ENCODE assay signal across 10 cellular contexts in the genomic region with DNA sequence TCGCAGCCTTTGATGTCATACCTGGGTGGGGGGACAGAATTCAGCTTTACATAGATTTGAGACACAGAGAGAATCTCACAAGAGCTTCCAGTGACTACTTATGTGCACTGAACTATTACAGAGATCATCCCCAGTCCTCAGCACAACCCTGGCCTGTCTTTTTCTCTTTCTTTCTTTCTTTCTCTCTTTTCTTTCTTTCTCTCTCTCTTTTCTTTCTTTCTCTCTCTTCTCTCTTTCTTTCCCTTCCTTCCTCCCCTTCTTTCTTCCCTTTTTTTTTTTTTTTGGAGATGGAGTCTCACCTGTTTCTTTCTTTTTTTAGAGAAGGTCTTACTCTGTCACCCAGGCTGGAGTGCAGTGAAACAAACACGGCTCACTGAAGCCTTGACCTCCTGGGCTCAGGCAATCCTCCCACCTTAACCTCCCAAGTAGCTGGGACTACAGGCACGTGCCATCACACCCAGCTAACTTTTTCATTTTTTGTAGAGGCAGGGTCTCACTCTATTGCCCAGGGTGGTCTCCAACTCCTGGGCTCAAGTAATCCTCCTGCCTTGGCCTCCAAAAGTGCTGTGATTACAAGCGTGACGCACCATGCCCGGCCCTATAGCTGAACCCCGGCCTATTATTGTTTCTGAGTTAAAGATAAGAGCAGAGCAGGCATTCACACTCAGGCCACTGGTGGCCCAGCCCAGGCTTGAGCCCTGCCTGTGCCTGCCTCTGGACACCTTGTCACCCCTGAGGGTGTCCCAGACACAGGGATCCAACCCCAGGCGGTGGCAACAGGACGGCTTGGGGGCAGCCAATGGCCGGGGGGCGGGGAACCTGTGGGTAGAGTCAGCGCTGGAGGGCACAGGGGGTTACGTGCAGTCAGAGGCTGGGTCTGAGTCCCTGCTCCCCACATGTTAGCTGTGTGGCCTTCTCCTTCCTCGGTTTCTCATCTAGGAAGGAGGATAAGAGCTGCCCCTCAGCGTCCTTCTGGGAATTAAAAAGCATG.
DNase-seq lines count a peak whose midpoint lies in the region; TF ChIP-seq lines count a peak whose summit lies in the region.
"Had no signal": no experiment of that assay in that cellular context is flagged by ENCODE, and none has a peak within 500 bp of the region (broad histone marks: within the 10 kb centered on the region; RNA-seq: fewer than 3 reads in every experiment).

No MANE protein-coding gene starts in this region.

- H3K36me3 ChIP-seq in endocrine pancreas (ENCODE audit: control insufficient read depth, insufficient read depth, low read length) (no peaks in the 10 kb centered on the region), HAP-1 (replicated peaks) (no peaks in the 10 kb centered on the region)
- H3K36me3 ChIP-seq: tibial nerve had no signal

- no peak for TF ChIP-seq CTCF in retinal pigment epithelial cell (conservative IDR thresholded peaks at IDR 0.05; ENCODE audit: low read depth, low read length)

- in situ Hi-C loops in HAP-1 (cut with MboI; ENCODE audit: low sequenced_read_pairs), result loop anchor here (10.0 kb wide), 1 partner anchor 421 kb away; no protein-coding TSS in a partner anchor

- peak overlapping the region; percentile 54 for H3K9ac ChIP-seq in endocrine pancreas (ENCODE audit: control insufficient read depth, insufficient read depth, low read length)

- H3K27me3 ChIP-seq in endocrine pancreas (ENCODE audit: control insufficient read depth, insufficient read depth, low read length), result no peaks in the 10 kb centered on the region
- H3K27me3 ChIP-seq in HAP-1 (ENCODE audit: low read depth), result peaks cover 19% of the 10 kb centered on the region

- DNase-seq in RKO (ENCODE audit: low spot score) (peak; percentile 83), retinal pigment epithelial cell (ENCODE audit: low read depth) (no peak), HAP-1 (ENCODE audit: low spot score in 2 of 2) (no peak), cerebellar cortex (ENCODE audit: low spot score) (no peak), D341Med (ENCODE audit: low spot score) (no peak)
- DNase-seq: activated CD4-positive, alpha-beta T cell treated with anti-CD3 and anti-CD28 coated beads for 1 hour; islet precursor cell; NCI-H1092 treated with DMSO at 0.1 percent for 48 hours had no signal

- H3K9me3 ChIP-seq in endocrine pancreas (ENCODE audit: control insufficient read depth, low read length), result no peaks in the 10 kb centered on the region
- H3K9me3 ChIP-seq in HAP-1, result no peaks in the 10 kb centered on the region
- H3K9me3 ChIP-seq: tibial nerve had no signal

- H3K4me3 ChIP-seq in endocrine pancreas (ENCODE audit: control insufficient read depth, insufficient read depth, low read length) (no peak overlapping the region), retinal pigment epithelial cell (ENCODE audit: low read length) (peak overlapping the region; percentile 50), HAP-1 (no peak overlapping the region)

- H3K4me1 ChIP-seq in endocrine pancreas (ENCODE audit: control insufficient read depth, insufficient read depth, low read length) (no peaks in the 10 kb centered on the region), HAP-1 (peaks cover 8% of the 10 kb centered on the region)
